Comparison of ENCODE assay signal across 29 cellular contexts in the genomic region with DNA sequence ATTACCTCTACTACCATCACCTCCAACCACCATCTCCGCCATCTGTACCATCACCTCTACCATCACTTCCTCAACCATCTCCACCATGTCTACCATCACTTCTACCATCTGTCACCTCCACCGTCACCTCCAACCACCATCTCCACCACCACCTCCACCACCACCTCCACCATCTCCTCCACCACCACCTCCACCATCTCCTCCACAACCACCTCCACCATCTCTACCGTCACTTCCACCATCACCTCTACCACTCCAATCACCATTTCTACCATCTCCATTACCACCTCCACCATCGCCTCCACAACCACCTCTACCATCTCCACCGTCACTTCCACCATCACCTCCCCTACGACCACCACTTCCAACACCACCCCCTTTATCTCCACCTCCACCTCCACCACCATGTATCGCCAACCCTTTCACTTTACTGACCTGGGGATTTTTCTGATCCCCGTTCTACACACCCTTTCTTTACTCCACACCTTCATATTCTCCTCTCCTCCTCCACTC. TPM values are rescaled to one million over a fixed set of nuclear protein-coding genes. Genes with fewer than 3 reads are reported as not detected.
DNase-seq lines count a peak whose midpoint lies in the region; ATAC-seq, FAIRE-seq and TF ChIP-seq lines count a peak whose summit lies in the region.
"Had no signal": no experiment of that assay in that cellular context is flagged by ENCODE, and none has a peak within 500 bp of the region (broad histone marks: within the 10 kb centered on the region; RNA-seq: fewer than 3 reads in every experiment).

No MANE protein-coding gene starts in this region.

- peak overlapping the region; percentile 25 for H3K56ac ChIP-seq in H1 (replicated peaks; ENCODE audit: insufficient read length, low read depth, low read length)

- H2AK5ac ChIP-seq in H1 (ENCODE audit: low read depth, low read length): no peak overlapping the region

- H3K27ac ChIP-seq in HEK293 (ENCODE audit: extremely low read depth, low read depth, low read length) (no peak overlapping the region), H1 (ENCODE audit: low read depth, low read length) (no peak overlapping the region)
- H3K27ac ChIP-seq: A549, brain microvascular endothelial cell, esophagus squamous epithelium, foreskin keratinocyte, SJSA1, thoracic aorta, vagina had no signal

- TF ChIP-seq POLR2A in H1 (IDR thresholded peaks at IDR 0.05; ENCODE audit: control extremely low read depth in 1 of 2, low read depth in 2 of 2, low read length in 2 of 2): no peak

- peaks cover 7% of the 10 kb centered on the region for H3K36me3 Mint-ChIP-seq in activated naive CD8-positive, alpha-beta T cell treated with anti-CD3 and anti-CD28 coated beads for 36 hours
- no peaks in the 10 kb centered on the region for H3K36me3 Mint-ChIP-seq in activated naive CD8-positive, alpha-beta T cell treated with anti-CD3 and anti-CD28 coated beads, Interleukin-2, amount 50 U/mL, for 24 hours (ENCODE audit: low read depth)
- H3K36me3 Mint-ChIP-seq: activated naive CD4-positive, alpha-beta T cell treated with anti-CD3 and anti-CD28 coated beads, Interleukin-2, amount 10 ng/mL, durations not matched to agents 7 days and 5 days; mesothelial cell of epicardium had no signal

- no peak overlapping the region for H3K18ac ChIP-seq in H1 (ENCODE audit: extremely low read depth, low read length)

- H2BK15ac ChIP-seq in H1 (ENCODE audit: low read length): no peak overlapping the region

- no peak overlapping the region for H3K23ac ChIP-seq in H1 (ENCODE audit: insufficient read length)

- H3K27me3 ChIP-seq in H1 (replicated peaks in 1 of 4; ENCODE audit: control insufficient read depth in 3 of 4, extremely low read depth in 1 of 4, insufficient read depth in 3 of 4, low read length in 3 of 4): no peaks in the 10 kb centered on the region
- H3K27me3 ChIP-seq: brain microvascular endothelial cell, esophagus squamous epithelium, foreskin keratinocyte, SJSA1, vagina had no signal

- no peak for TF ChIP-seq EP300 in H1 (IDR thresholded peaks at IDR 0.05; ENCODE audit: borderline replicate concordance in 1 of 2, low read depth in 2 of 2, low read length in 2 of 2)

- no peak overlapping the region for H2BK5ac ChIP-seq in H1 (ENCODE audit: low read depth, low read length)

- H4K20me1 ChIP-seq in H1 (replicated peaks in 1 of 2; ENCODE audit: control insufficient read depth in 1 of 2, insufficient read depth in 2 of 2, low read length in 2 of 2): no peaks in the 10 kb centered on the region

- H3K14ac ChIP-seq in H1 (ENCODE audit: insufficient read length): no peak overlapping the region

- H3K4me1 ChIP-seq in HEK293 (ENCODE audit: control insufficient read depth, insufficient read depth, low read length) (no peaks in the 10 kb centered on the region), H1 (replicated peaks in 1 of 4; ENCODE audit: control insufficient read depth in 3 of 4, insufficient read depth in 4 of 4, low read length in 3 of 4) (no peaks in the 10 kb centered on the region)
- H3K4me1 ChIP-seq: A549, foreskin keratinocyte, vagina had no signal

- peaks cover 5% of the 10 kb centered on the region for H3K27me3 Mint-ChIP-seq in activated naive CD8-positive, alpha-beta T cell treated with anti-CD3 and anti-CD28 coated beads for 36 hours
- peaks cover 11% of the 10 kb centered on the region for H3K27me3 Mint-ChIP-seq in activated naive CD8-positive, alpha-beta T cell treated with anti-CD3 and anti-CD28 coated beads, Interleukin-2, amount 50 U/mL, for 24 hours
- H3K27me3 Mint-ChIP-seq in stimulated activated naive CD8-positive, alpha-beta T cell treated with anti-CD3 and anti-CD28 coated beads, Interleukin-15, amount 100 ng/mL, for 72 hours: no peaks in the 10 kb centered on the region

- H3K9ac ChIP-seq in H1 (replicated peaks in 1 of 4; ENCODE audit: extremely low read depth in 1 of 4, low read depth in 3 of 4, low read length in 3 of 4): no peak overlapping the region

- H3K4me2 ChIP-seq in H1 (ENCODE audit: insufficient read depth in 1 of 2, low read depth in 2 of 2, low read length in 2 of 2): no peak overlapping the region
- H3K4me2 ChIP-seq: A549 had no signal

- POLR2A ChIA-PET in HEK293 (lab: Yijun Ruan, JAX): no interaction called here
- POLR2A ChIA-PET in H1 (lab: Charles Lee; ENCODE audit: partially characterized antibody): no interaction called here
- POLR2A ChIA-PET in GM10248 (lab: Yijun Ruan, JAX): no interaction called here

- peaks cover 8% of the 10 kb centered on the region for H3K9me3 Mint-ChIP-seq in activated naive CD8-positive, alpha-beta T cell treated with anti-CD3 and anti-CD28 coated beads for 36 hours
- peaks cover 4% of the 10 kb centered on the region for H3K9me3 Mint-ChIP-seq in activated naive CD8-positive, alpha-beta T cell treated with anti-CD3 and anti-CD28 coated beads, Interleukin-2, amount 50 U/mL, for 24 hours
- peaks cover 7 to 8% of the 10 kb centered on the region in 2 donors for H3K9me3 Mint-ChIP-seq in stimulated activated naive CD8-positive, alpha-beta T cell treated with anti-CD3 and anti-CD28 coated beads, Interleukin-15, amount 100 ng/mL, for 72 hours
- H3K9me3 Mint-ChIP-seq: activated naive CD4-positive, alpha-beta T cell treated with anti-CD3 and anti-CD28 coated beads, Interleukin-2, amount 10 ng/mL, durations not matched to agents 7 days and 5 days; mesothelial cell of epicardium had no signal

- H2AFZ ChIP-seq in H1 (ENCODE audit: low read length): no peak overlapping the region

- H3K4ac ChIP-seq in H1 (replicated peaks; ENCODE audit: insufficient read length, low read depth, low read length): no peak overlapping the region

- no peak overlapping the region for H2BK120ac ChIP-seq in H1 (replicated peaks; ENCODE audit: low read depth, low read length)

- CTCF ChIA-PET in HEK293 (lab: Yijun Ruan, JAX) (interaction anchor here (0.6 to 1.2 kb wide), 2 partner anchors 17 to 200 kb away, joined by 4 to 5 read pairs; no protein-coding TSS in a partner anchor), H1 (lab: Charles Lee; ENCODE audit: partially characterized antibody) (interaction anchor here (1.0 kb wide), 1 partner anchor 14 kb away, joined by 3 read pairs; no protein-coding TSS in a partner anchor), GM10248 (lab: Yijun Ruan, JAX) (interaction anchor here (1.2 kb wide), 1 partner anchor 8 kb away, joined by 3 read pairs; no protein-coding TSS in a partner anchor)

- peak overlapping the region; percentile 44 for H3K4me3 Mint-ChIP-seq in activated naive CD8-positive, alpha-beta T cell treated with anti-CD3 and anti-CD28 coated beads for 36 hours
- no peak overlapping the region for H3K4me3 Mint-ChIP-seq in activated naive CD8-positive, alpha-beta T cell treated with anti-CD3 and anti-CD28 coated beads, Interleukin-2, amount 50 U/mL, for 24 hours
- peak overlapping the region; percentile 5 to 43 for H3K4me3 Mint-ChIP-seq in stimulated activated naive CD8-positive, alpha-beta T cell treated with anti-CD3 and anti-CD28 coated beads, Interleukin-15, amount 100 ng/mL, for 72 hours
- H3K4me3 Mint-ChIP-seq: activated CD4-positive, alpha-beta T cell treated with anti-CD3 and anti-CD28 coated beads, Interleukin-2, amount 10 ng/mL, durations not matched to agents 24 days and 14 days; activated naive CD4-positive, alpha-beta T cell treated with anti-CD3 and anti-CD28 coated beads, Interleukin-2, amount 10 ng/mL, durations not matched to agents 7 days and 5 days; mesothelial cell of epicardium had no signal

- no peak overlapping the region for H4K5ac ChIP-seq in H1 (ENCODE audit: insufficient read length, low read depth, low read length)

- no peak for ATAC-seq in activated naive CD8-positive, alpha-beta T cell treated with anti-CD3 and anti-CD28 coated beads, Interleukin-2, amount 50 U/mL, for 24 hours
- no peak for ATAC-seq in stimulated activated naive CD8-positive, alpha-beta T cell treated with anti-CD3 and anti-CD28 coated beads, Interleukin-15, amount 100 ng/mL, for 72 hours
- ATAC-seq: A549, foreskin keratinocyte had no signal

- TF ChIP-seq CTCF in HEK293 (tag by site-specific recombination; IDR thresholded peaks at IDR 0.05): no peak
- TF ChIP-seq CTCF in H1 (IDR thresholded peaks at IDR 0.05; ENCODE audit: control extremely low read depth in 1 of 3, insufficient read depth in 1 of 3, low read depth in 1 of 3, low read length in 3 of 3): no peak
- TF ChIP-seq CTCF in GM10248 (IDR thresholded peaks at IDR 0.05; ENCODE audit: control extremely low read depth, extremely low read depth, low read depth, missing control alignments): no peak

- peaks cover 5% of the 10 kb centered on the region; the same call in 1 of the 2 replicates for H3K23me2 ChIP-seq in H1 (ENCODE audit: low read depth, low read length)

- H3K27ac Mint-ChIP-seq in activated naive CD8-positive, alpha-beta T cell treated with anti-CD3 and anti-CD28 coated beads for 36 hours: peak overlapping the region; percentile 83
- no peak overlapping the region for H3K27ac Mint-ChIP-seq in activated naive CD8-positive, alpha-beta T cell treated with anti-CD3 and anti-CD28 coated beads, Interleukin-2, amount 50 U/mL, for 24 hours
- no peak overlapping the region for H3K27ac Mint-ChIP-seq in stimulated activated naive CD8-positive, alpha-beta T cell treated with anti-CD3 and anti-CD28 coated beads, Interleukin-15, amount 100 ng/mL, for 72 hours
- H3K27ac Mint-ChIP-seq: activated CD4-positive, alpha-beta T cell treated with anti-CD3 and anti-CD28 coated beads, Interleukin-2, amount 10 ng/mL, durations not matched to agents 24 days and 14 days; activated naive CD4-positive, alpha-beta T cell treated with anti-CD3 and anti-CD28 coated beads, Interleukin-2, amount 10 ng/mL, durations not matched to agents 7 days and 5 days; mesothelial cell of epicardium had no signal

- H4K91ac ChIP-seq in H1 (replicated peaks; ENCODE audit: insufficient read length, low read length): no peak overlapping the region

- no peak for TF ChIP-seq RAD21 in H1 (IDR thresholded peaks at IDR 0.05 in 1 of 2, conservative IDR thresholded peaks at IDR 0.05 in 1 of 2; ENCODE audit: low read depth in 2 of 2, low read length in 2 of 2)

- no peaks in the 10 kb centered on the region for H3K79me2 ChIP-seq in H1 (ENCODE audit: control insufficient read depth in 1 of 2, insufficient read depth in 2 of 2, low read length in 2 of 2)

- H3K79me1 ChIP-seq in H1 (ENCODE audit: low read depth, low read length): no peaks in the 10 kb centered on the region

- H2BK12ac ChIP-seq in H1 (ENCODE audit: low read depth, low read length): no peak overlapping the region

- peaks cover 53% of the 10 kb centered on the region for H3K4me1 Mint-ChIP-seq in activated naive CD8-positive, alpha-beta T cell treated with anti-CD3 and anti-CD28 coated beads for 36 hours
- H3K4me1 Mint-ChIP-seq in activated naive CD8-positive, alpha-beta T cell treated with anti-CD3 and anti-CD28 coated beads, Interleukin-2, amount 50 U/mL, for 24 hours: peaks cover 66% of the 10 kb centered on the region
- peaks cover 68% of the 10 kb centered on the region for H3K4me1 Mint-ChIP-seq in stimulated activated naive CD8-positive, alpha-beta T cell treated with anti-CD3 and anti-CD28 coated beads, Interleukin-15, amount 100 ng/mL, for 72 hours

- no peak overlapping the region for H3K4me3 ChIP-seq in HEK293 (ENCODE audit: low read depth, low read length)
- H3K4me3 ChIP-seq in H1 (ENCODE audit: extremely low read depth in 1 of 4, insufficient read depth in 2 of 4, low read depth in 3 of 4, low read length in 4 of 4): no peak overlapping the region
- H3K4me3 ChIP-seq: A549, esophagus squamous epithelium, SJSA1, thoracic aorta, vagina had no signal

- no peak for DNase-seq in activated naive CD8-positive, alpha-beta T cell treated with anti-CD3 and anti-CD28 coated beads for 36 hours
- no peak for DNase-seq in activated naive CD8-positive, alpha-beta T cell treated with anti-CD3 and anti-CD28 coated beads, Interleukin-2, amount 50 U/mL, for 24 hours
- DNase-seq in H1 (ENCODE audit: low read depth in 1 of 2, low spot score in 2 of 2) (no peak), GM10248 (ENCODE audit: extremely low spot score) (no peak), NCI-H187 treated with DMSO at 0.1 percent for 48 hours (lab: John Stamatoyannopoulos, UW) (no peak)
- DNase-seq in stimulated activated naive CD8-positive, alpha-beta T cell treated with anti-CD3 and anti-CD28 coated beads, Interleukin-15, amount 100 ng/mL, for 72 hours: no peak
- no peak for DNase-seq in stimulated activated CD4-positive, alpha-beta T cell treated with anti-CD3 and anti-CD28 coated beads, Interleukin-4, amount 100 ng/mL, for 1 hour
- DNase-seq: activated CD4-positive, alpha-beta T cell treated with anti-CD3 and anti-CD28 coated beads, Interleukin-2, amount 10 ng/mL, durations not matched to agents 24 days and 14 days; activated naive CD4-positive, alpha-beta T cell treated with anti-CD3 and anti-CD28 coated beads, Interleukin-2, amount 10 ng/mL, durations not matched to agents 7 days and 5 days; amygdala; cerebellar nuclear complex; esophagus squamous epithelium; foreskin keratinocyte; kidney; left ventricle myocardium superior; NCI-H1048; NCI-H1694; NCI-H2171; NCI-H82; stimulated activated naive CD4-positive, alpha-beta T cell had no signal

- WGBS in H1 (ENCODE audit: extremely low coverage in 1 of 2, insufficient coverage in 1 of 2, insufficient read length in 1 of 2, insufficient replicate concordance in 2 of 2, low coverage in 1 of 2, low lambda C conversion rate in 2 of 2, missing lambda C conversion rate in 1 of 2), 2 experiments: 91 to 100% methylated on average over 1 to 8 of the region's 8 CpGs

- no peak overlapping the region for H4K8ac ChIP-seq in H1 (ENCODE audit: extremely low read depth, insufficient read depth, low read length)

- H2BK20ac ChIP-seq in H1 (ENCODE audit: low read length): no peak overlapping the region

- H3K36me3 ChIP-seq in HEK293 (ENCODE audit: control insufficient read depth in 2 of 2, insufficient read depth in 1 of 2, low read length in 2 of 2) (no peaks in the 10 kb centered on the region; a peak in 1 of 3 replicates), H1 (ENCODE audit: control insufficient read depth in 2 of 4, insufficient read depth in 4 of 4, low read length in 3 of 4) (no peaks in the 10 kb centered on the region)
- H3K36me3 ChIP-seq: brain microvascular endothelial cell, esophagus squamous epithelium, SJSA1, thoracic aorta, vagina had no signal

- H3K9me3 ChIP-seq in HEK293 (ENCODE audit: control insufficient read depth, insufficient read depth, low read depth, low read length) (no peaks in the 10 kb centered on the region), H1 (ENCODE audit: insufficient read depth in 2 of 2, low read depth in 1 of 2, low read length in 1 of 2) (no peaks in the 10 kb centered on the region)
- H3K9me3 ChIP-seq: A549, esophagus squamous epithelium, SJSA1, thoracic aorta, vagina had no signal

- no peak for FAIRE-seq in H1 (lab: Jason Lieb, UNC)
- FAIRE-seq: A549, endometrium, kidney had no signal

RNA-seq across cellular contexts. Expression of a gene that starts 2.3 kb away (rescaled TPM):
- total RNA-seq in activated naive CD8-positive, alpha-beta T cell treated with anti-CD3 and anti-CD28 coated beads for 36 hours: 10 to 100 TPM; 14.2 to 16.9 TPM
- total RNA-seq in H1 (2021; fragmentation: NEBNext Ultra II Directional; extraction: Animal tissue kit (Norgen Biotek cat#: 25700)): 0.44 and 0.78 TPM in 2 replicates
- 0.05 and 0.41 TPM in 2 replicates for polyA plus RNA-seq in H1 (2011; rRNA removed)
- polyA plus RNA-seq in H1 (2011; cell fraction: cytosol; rRNA removed): 0.25 TPM
- 0.66 TPM for polyA plus RNA-seq in H1 (2011; cell fraction: nucleus; rRNA removed)
- 0.50 to 0.74 TPM (median 0.65 TPM) in 4 replicates for polyA plus RNA-seq in H1 (2012, experiment 1 of 2)
- polyA plus RNA-seq in H1 (2012, experiment 2 of 2): 0.03 TPM
- 0.59 TPM for polyA plus RNA-seq in H1 (2013, experiment 1 of 2)
- 0.35 TPM for polyA plus RNA-seq in H1 (2013, experiment 2 of 2)
- polyA minus RNA-seq in H1 (2011; rRNA and poly(A)+ RNA removed): 2.6 and 5.5 TPM in 2 replicates
- not detected for polyA minus RNA-seq in H1 (2011; cell fraction: cytosol; rRNA and poly(A)+ RNA removed)
- polyA minus RNA-seq in H1 (2011; cell fraction: nucleus; rRNA and poly(A)+ RNA removed): 2.3 TPM
- total RNA-seq: foreskin keratinocyte, NCI-H460 had no signal
- polyA plus RNA-seq: foreskin keratinocyte had no signal
